In the genomic region with DNA sequence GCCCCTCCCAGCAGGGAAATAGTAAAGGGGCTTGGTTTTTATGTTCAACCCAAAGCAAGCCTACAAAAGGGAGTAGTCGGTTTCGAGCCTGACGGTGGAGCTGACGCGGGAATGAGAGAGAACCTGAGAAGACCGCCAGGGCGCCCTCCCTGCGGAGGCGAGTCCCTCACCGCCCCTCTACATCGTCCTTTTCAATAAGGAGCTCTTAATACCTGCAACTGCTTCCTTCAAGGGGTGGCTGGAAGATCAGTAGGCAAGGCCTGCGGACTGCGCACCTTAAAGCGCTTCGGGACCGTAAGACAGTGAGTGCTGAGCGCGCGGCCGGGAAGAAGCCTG, we compare ENCODE assay signal across 8 cellular contexts. TPM values are rescaled to one million over a fixed set of nuclear protein-coding genes. Genes with fewer than 3 reads are reported as not detected.
DNase-seq lines count a peak whose midpoint lies in the region; ATAC-seq and TF ChIP-seq lines count a peak whose summit lies in the region.

No MANE protein-coding gene starts in this region.

- CTCF ChIA-PET in activated CD4-positive, alpha-beta T cell treated with anti-CD3 and anti-CD28 coated beads, Interleukin-2, amount 10 ng/mL, durations not matched to agents 7 days and 5 days (lab: Charles Lee), result interaction anchor here (0.8 to 3.2 kb wide), 5 partner anchors 9 to 262 kb away, joined by 3 to 18 read pairs (median 4); no protein-coding TSS in a partner anchor
- CTCF ChIA-PET in Panc1 (lab: Charles Lee), result interaction anchor here (0.5 to 1.6 kb wide), 3 partner anchors 18 to 53 kb away, joined by 3 read pairs; no protein-coding TSS in a partner anchor

- H3K27ac ChIP-seq in Panc1 (ENCODE audit: low read length) (peak overlapping the region; percentile 75), colonic mucosa (peak overlapping the region; percentile 91), substantia nigra (ENCODE audit: low read depth, low read length, poor library complexity, severe bottlenecking) (peak overlapping the region; percentile 87)

- POLR2A ChIA-PET in activated CD4-positive, alpha-beta T cell treated with anti-CD3 and anti-CD28 coated beads, Interleukin-2, amount 10 ng/mL, durations not matched to agents 7 days and 5 days (lab: Charles Lee), result interaction anchor here (0.9 kb wide), 1 partner anchor 10 kb away, joined by 4 read pairs; no protein-coding TSS in a partner anchor
- POLR2A ChIA-PET in Panc1 (lab: Charles Lee), result interaction anchor here (0.5 to 1.1 kb wide), 2 partner anchors 371 to 745 kb away, joined by 3 to 7 read pairs; a partner anchor contains a TSS

- H3K36me3 Mint-ChIP-seq in activated CD4-positive, alpha-beta T cell treated with anti-CD3 and anti-CD28 coated beads, Interleukin-2, amount 10 ng/mL, durations not matched to agents 7 days and 5 days (ENCODE audit: low read depth), result no peaks in the 10 kb centered on the region

- in situ Hi-C loops in Panc1 (cut with HindIII; ENCODE audit: low pct_unique_long_range_greater_than_20kb, low sequenced_read_pairs), result no loop called here

- no peak for DNase-seq in activated CD4-positive, alpha-beta T cell treated with anti-CD3 and anti-CD28 coated beads, Interleukin-2, amount 10 ng/mL, durations not matched to agents 7 days and 5 days
- DNase-seq in activated CD4-positive, alpha-beta T cell treated with anti-CD3 and anti-CD28 coated beads for 4 hours, result no peak
- DNase-seq in Panc1 (ENCODE audit: low read depth, low spot score) (no peak), colonic mucosa (no peak), medulla oblongata (ENCODE audit: extremely low spot score) (peak; percentile 50), substantia nigra (lab: John Stamatoyannopoulos, UW) (peak in 10 of 49 donors; percentile 31 to 56 (median 47))

- no peaks in the 10 kb centered on the region for H3K27me3 ChIP-seq in Panc1 (ENCODE audit: control insufficient read depth, insufficient read depth, low read length)
- no peaks in the 10 kb centered on the region for H3K27me3 ChIP-seq in colonic mucosa

- no TSS peak for BruUV-seq in Panc1 (replicated peaks; lab: Mats Ljungman, UMichigan)

- peak overlapping the region; percentile 97 for H3K4me3 Mint-ChIP-seq in activated CD4-positive, alpha-beta T cell treated with anti-CD3 and anti-CD28 coated beads, Interleukin-2, amount 10 ng/mL, durations not matched to agents 7 days and 5 days

- H3K9me3 Mint-ChIP-seq in activated CD4-positive, alpha-beta T cell treated with anti-CD3 and anti-CD28 coated beads, Interleukin-2, amount 10 ng/mL, durations not matched to agents 7 days and 5 days, result no peaks in the 10 kb centered on the region

- peak; percentile 3 for ATAC-seq in HG02885 (IDR thresholded peaks at IDR 0.05; ENCODE audit: poor library complexity, unreplicated experiment)
- ATAC-seq in Panc1, result peak; percentile 43
- no peak for ATAC-seq in HG03378 (IDR thresholded peaks at IDR 0.05; ENCODE audit: unreplicated experiment)

- intact Hi-C loops in Panc1 (cut with micrococcal nuclease; ENCODE audit: unreplicated experiment), result no loop called here
- intact Hi-C loops in colonic mucosa (cut with DNase I), result no loop called here

- TF ChIP-seq CTCF in Panc1 (IDR thresholded peaks at IDR 0.05), result no peak
- TF ChIP-seq CTCF in colonic mucosa (IDR thresholded peaks at IDR 0.05), result no peak

- H3K36me3 ChIP-seq in Panc1 (ENCODE audit: control insufficient read depth, insufficient read depth, low read length), result no peaks in the 10 kb centered on the region
- H3K36me3 ChIP-seq in colonic mucosa, result no peaks in the 10 kb centered on the region

- H3K9me3 ChIP-seq in Panc1 (ENCODE audit: control insufficient read depth, insufficient read depth, low read depth, low read length), result no peaks in the 10 kb centered on the region
- H3K9me3 ChIP-seq in colonic mucosa, result no peaks in the 10 kb centered on the region

- H3K4me1 Mint-ChIP-seq in activated CD4-positive, alpha-beta T cell treated with anti-CD3 and anti-CD28 coated beads, Interleukin-2, amount 10 ng/mL, durations not matched to agents 7 days and 5 days, result peaks cover 47% of the 10 kb centered on the region

- peak overlapping the region; percentile 58 to 86 for H3K9ac ChIP-seq in colonic mucosa (ENCODE audit: low read depth in 2 of 2, low read length in 2 of 2)

- peak overlapping the region; percentile 94 for H3K27ac Mint-ChIP-seq in activated CD4-positive, alpha-beta T cell treated with anti-CD3 and anti-CD28 coated beads, Interleukin-2, amount 10 ng/mL, durations not matched to agents 7 days and 5 days

- H3K4me1 ChIP-seq in Panc1 (ENCODE audit: control insufficient read depth, insufficient read depth, low read length), result peaks cover 20% of the 10 kb centered on the region
- H3K4me1 ChIP-seq in colonic mucosa, result no peaks in the 10 kb centered on the region

- H3K4me3 ChIP-seq in Panc1 (ENCODE audit: low read depth in 2 of 2, low read length in 2 of 2) (peak overlapping the region; percentile 74 to 82), colonic mucosa (peak overlapping the region; percentile 87)

- no peaks in the 10 kb centered on the region for H3K27me3 Mint-ChIP-seq in activated CD4-positive, alpha-beta T cell treated with anti-CD3 and anti-CD28 coated beads, Interleukin-2, amount 10 ng/mL, durations not matched to agents 7 days and 5 days

RNA-seq across cellular contexts. Expression of a gene that starts 0.7 kb away (rescaled TPM):
- 10 to 100 TPM; 41.1 to 42.4 TPM for total RNA-seq in activated CD4-positive, alpha-beta T cell treated with anti-CD3 and anti-CD28 coated beads, Interleukin-2, amount 10 ng/mL, durations not matched to agents 7 days and 5 days
- 41.5 TPM for total RNA-seq in Panc1 (2021; ENCODE audit: unreplicated experiment)
- polyA plus RNA-seq in Panc1 (2012; ENCODE audit: insufficient read length), result 43.6 TPM
- total RNA-seq in colonic mucosa, result 10 to 100 TPM; 20.3 to 33.8 TPM

RNA-seq across cellular contexts. Expression of a gene that starts 38.8 kb away (rescaled TPM):
- total RNA-seq in activated CD4-positive, alpha-beta T cell treated with anti-CD3 and anti-CD28 coated beads, Interleukin-2, amount 10 ng/mL, durations not matched to agents 7 days and 5 days, result 100 to 1,000 TPM; 186 to 219 TPM
- total RNA-seq in Panc1 (2021; ENCODE audit: unreplicated experiment), result 0.59 TPM
- not detected for polyA plus RNA-seq in Panc1 (2012; ENCODE audit: insufficient read length)
- 10 to 100 TPM in 1 of 2 donors, 1 to 10 TPM in 1; 8.1 to 12.5 TPM for total RNA-seq in colonic mucosa

RNA-seq across cellular contexts. Expression of a gene that starts 45.1 kb away (rescaled TPM):
- total RNA-seq in activated CD4-positive, alpha-beta T cell treated with anti-CD3 and anti-CD28 coated beads, Interleukin-2, amount 10 ng/mL, durations not matched to agents 7 days and 5 days, result not detected
- total RNA-seq in Panc1 (2021; ENCODE audit: unreplicated experiment) (1.6 TPM), colonic mucosa (under 1 TPM; 0.20 to 0.74 TPM)
- 3.1 TPM for polyA plus RNA-seq in Panc1 (2012; ENCODE audit: insufficient read length)

Comparison
In these comparisons a context has a peak if more than half of its experiments do, and no peak if none do; other contexts are left out.
1. RNA of a gene that starts 38.8 kb away (total RNA-seq): 186 to 219 TPM in activated CD4-positive, alpha-beta T cell treated with anti-CD3 and anti-CD28 coated beads, Interleukin-2, amount 10 ng/mL, durations not matched to agents 7 days and 5 days; 8.1 to 12.5 TPM in colonic mucosa and 0.59 TPM in Panc1 (single experiment); every median in the first group is over 10 times any median in the second.
2. Peak in every context shown above with its lines, with median percentiles within 50 percentile points of each other: H3K27ac ChIP-seq.